Comparison of ENCODE assay signal across 23 cellular contexts in the genomic region with DNA sequence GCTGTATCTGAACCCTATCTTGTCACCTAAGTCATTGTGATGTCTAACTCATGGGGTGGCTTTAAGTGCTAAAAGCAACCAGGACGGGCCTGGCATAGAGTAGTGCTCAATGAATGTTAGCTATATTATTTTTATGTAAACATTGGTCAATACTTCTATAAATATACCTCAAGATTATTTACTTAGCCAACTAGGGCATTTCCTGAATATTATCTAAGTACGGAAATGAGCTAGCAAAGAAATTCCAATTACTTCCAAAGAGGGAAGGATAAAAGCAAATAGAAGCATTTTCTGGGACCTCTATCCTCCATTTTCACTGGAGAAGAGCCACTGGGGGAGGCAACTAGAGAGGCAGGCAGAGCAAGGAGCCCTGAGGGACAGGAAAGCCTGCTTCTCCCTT. TPM values are rescaled to one million over a fixed set of nuclear protein-coding genes. Genes with fewer than 3 reads are reported as not detected.
A peak's percentile ranks its signal among the peaks of the same experiment; 100 is the strongest.
DNase-seq lines count a peak whose midpoint lies in the region; ATAC-seq and TF ChIP-seq lines count a peak whose summit lies in the region.
"Had no signal": no experiment of that assay in that cellular context is flagged by ENCODE, and none has a peak within 500 bp of the region (broad histone marks: within the 10 kb centered on the region; RNA-seq: fewer than 3 reads in every experiment).

No MANE protein-coding gene starts in this region.

- POLR2A ChIA-PET in PC-3 (lab: Charles Lee; ENCODE audit: unreplicated experiment), result interaction anchor here (0.5 to 0.6 kb wide), 3 partner anchors 9 to 1054 kb away, joined by 3 to 4 read pairs (median 4); no protein-coding TSS in a partner anchor

- ATAC-seq in PC-3, result peak; percentile 95
- ATAC-seq: esophagus mucosa, gastrocnemius medialis, left cardiac atrium, Panc1 had no signal

- H3K4me1 ChIP-seq in PC-3 (ENCODE audit: insufficient read depth, low read length) (peaks cover 19% of the 10 kb centered on the region), smooth muscle cell (ENCODE audit: low read depth) (no peaks in the 10 kb centered on the region)

- peak overlapping the region; percentile 52 for H3K27ac ChIP-seq in PC-3 (ENCODE audit: low read length)
- no peak overlapping the region for H3K27ac ChIP-seq in smooth muscle cell (ENCODE audit: low read depth)
- H3K27ac ChIP-seq: adrenal gland, gastrocnemius medialis, hepatocyte had no signal

- H3F3A ChIP-seq in PC-3 (ENCODE audit: low read length, unreplicated experiment) (no peaks in the 10 kb centered on the region), smooth muscle cell (ENCODE audit: low read depth) (no peaks in the 10 kb centered on the region)

- WGBS in smooth muscle cell (ENCODE audit: low lambda C conversion rate), result 41% methylated on average over 2 of the region's 2 CpGs

- H3K27me3 ChIP-seq in PC-3 (ENCODE audit: low read length) (no peaks in the 10 kb centered on the region), smooth muscle cell (ENCODE audit: low read depth) (no peaks in the 10 kb centered on the region)
- H3K27me3 ChIP-seq: adrenal gland, gastrocnemius medialis, hepatocyte had no signal

- H3K36me3 ChIP-seq in PC-3 (ENCODE audit: low read depth, low read length) (no peaks in the 10 kb centered on the region), smooth muscle cell (ENCODE audit: low read depth) (no peaks in the 10 kb centered on the region)
- H3K36me3 ChIP-seq: adrenal gland, gastrocnemius medialis had no signal

- H3K4me2 ChIP-seq in PC-3 (ENCODE audit: low read length) (peak overlapping the region; percentile 62), smooth muscle cell (peak overlapping the region; percentile 51)
- H3K4me2 ChIP-seq: hepatocyte had no signal

- intact Hi-C loops in PC-3 (cut with micrococcal nuclease), result loop anchor here (1.0 kb wide), 2 partner anchors 17 to 47 kb away; no protein-coding TSS in a partner anchor

- H3K79me2 ChIP-seq in PC-3 (ENCODE audit: low read length) (no peaks in the 10 kb centered on the region), smooth muscle cell (ENCODE audit: low read depth) (peaks cover 35% of the 10 kb centered on the region)

- no peak for TF ChIP-seq CTCF in PC-3 (conservative IDR thresholded peaks at IDR 0.05; ENCODE audit: low read depth, low read length)
- TF ChIP-seq CTCF in smooth muscle cell (IDR thresholded peaks at IDR 0.05; ENCODE audit: borderline replicate concordance, insufficient read depth, poor library complexity, severe bottlenecking), result no peak

- no peaks in the 10 kb centered on the region for H3K9me3 ChIP-seq in PC-3 (ENCODE audit: low read length)
- H3K9me3 ChIP-seq in smooth muscle cell (replicated peaks; ENCODE audit: low read depth), result no peaks in the 10 kb centered on the region
- H3K9me3 ChIP-seq: adrenal gland, gastrocnemius medialis had no signal

- DNase-seq in DMS53 treated with DMSO at 0.1 percent for 48 hours (lab: John Stamatoyannopoulos, UW; ENCODE audit: unreplicated experiment) (peak; percentile 26), PC-3 (peak; percentile 83), fibroblast of gingiva (ENCODE audit: low read depth) (peak; percentile 30), smooth muscle cell (lab: John Stamatoyannopoulos, UW; ENCODE audit: unreplicated experiment) (no peak), inferior parietal cortex (ENCODE audit: extremely low spot score) (no peak)
- no peak for DNase-seq in stimulated activated naive CD4-positive, alpha-beta T cell treated with Interleukin-2 at 50 U/mL for 16 hours (lab: John Stamatoyannopoulos, UW)
- no peak for DNase-seq in effector CD4-positive, alpha-beta T cell
- DNase-seq: activated CD4-positive, alpha-beta T cell treated with anti-CD3 and anti-CD28 coated beads, Interleukin-2, amount 10 ng/mL, durations not matched to agents 7 days and 5 days; activated T-cell treated with anti-CD3 and anti-CD28 coated beads, Interleukin-2, amount 50 U/mL, for 48 hours; CD4-positive, CD25-positive, alpha-beta regulatory T cell; gastrocnemius medialis; left cardiac atrium; naive B cell; NCI-H187; NCI-H69; SHP77 treated with DMSO at 0.1 percent for 48 hours; stimulated activated naive CD4-positive, alpha-beta T cell; SW 1271; T-helper 9 cell had no signal

- H3K9ac ChIP-seq in PC-3 (ENCODE audit: low read length) (no peak overlapping the region; the same call in 1 of the 2 replicates), smooth muscle cell (ENCODE audit: low read depth) (no peak overlapping the region)

- no peaks in the 10 kb centered on the region for H3K9me2 ChIP-seq in PC-3 (replicated peaks; ENCODE audit: low read length)

- CTCF ChIA-PET in PC-3 (lab: Charles Lee), result interaction anchor here (0.6 kb wide), 1 partner anchor 83 kb away, joined by 4 read pairs; no protein-coding TSS in a partner anchor

- no peak overlapping the region for H2AFZ ChIP-seq in PC-3 (ENCODE audit: low read length)
- no peak overlapping the region for H2AFZ ChIP-seq in smooth muscle cell (ENCODE audit: low read depth)
- H2AFZ ChIP-seq: hepatocyte had no signal

- no peaks in the 10 kb centered on the region for H4K20me1 ChIP-seq in PC-3 (ENCODE audit: low read length)
- peaks cover 57% of the 10 kb centered on the region for H4K20me1 ChIP-seq in smooth muscle cell (ENCODE audit: low read depth)

- H3K4me3 ChIP-seq in PC-3 (ENCODE audit: low read length), result no peak overlapping the region
- no peak overlapping the region for H3K4me3 ChIP-seq in smooth muscle cell
- H3K4me3 ChIP-seq: adrenal gland, gastrocnemius medialis, hepatocyte had no signal

- no TSS peak for BruUV-seq in PC-3 (replicated peaks; lab: Mats Ljungman, UMichigan)

RNA-seq across cellular contexts. Expression of gene CCDC92, which starts 20.6 kb away (rescaled TPM):
- total RNA-seq in PC-3 (2014; rRNA removed) (9.6 and 9.7 TPM in 2 replicates), smooth muscle cell (14.8 and 17.4 TPM in 2 replicates)
- polyA plus RNA-seq in smooth muscle cell, result 60.7 and 68.2 TPM in 2 replicates

RNA-seq across cellular contexts. Expression of gene ZNF664, which starts 21.0 kb away (rescaled TPM):
- total RNA-seq in PC-3 (2014; rRNA removed), result 80.8 and 86.9 TPM in 2 replicates
- total RNA-seq in smooth muscle cell, result 39.2 and 47.7 TPM in 2 replicates
- 6.4 and 8.1 TPM in 2 replicates for polyA plus RNA-seq in smooth muscle cell

Comparison
In these comparisons a context has a peak if more than half of its experiments do, and no peak if none do; other contexts are left out.
1. DNase-seq: peak in DMS53 treated with DMSO at 0.1 percent for 48 hours (single experiment), PC-3 (single experiment) and fibroblast of gingiva (single experiment); none in smooth muscle cell (single experiment), stimulated activated naive CD4-positive, alpha-beta T cell treated with Interleukin-2 at 50 U/mL for 16 hours (single experiment), inferior parietal cortex (single experiment) and effector CD4-positive, alpha-beta T cell (single experiment).